ENCODE assay signal across 16 cellular contexts in genomic region chr16:4471869-4472268, GRCh38. TPM values are rescaled to one million over a fixed set of nuclear protein-coding genes. Genes with fewer than 3 reads are reported as not detected.
DNase-seq lines count a peak whose midpoint lies in the region; ATAC-seq and TF ChIP-seq lines count a peak whose summit lies in the region.
"Had no signal": no experiment of that assay in that cellular context is flagged by ENCODE, and none has a peak within 500 bp of the region (broad histone marks: within the 10 kb centered on the region; RNA-seq: fewer than 3 reads in every experiment).

No MANE protein-coding gene starts in this region.

- no peaks in the 10 kb centered on the region for H3K27me3 Mint-ChIP-seq in activated naive CD8-positive, alpha-beta T cell treated with anti-CD3 and anti-CD28 coated beads for 36 hours
- no peaks in the 10 kb centered on the region for H3K27me3 Mint-ChIP-seq in activated naive CD8-positive, alpha-beta T cell treated with anti-CD3 and anti-CD28 coated beads, Interleukin-2, amount 50 U/mL, for 24 hours
- no peaks in the 10 kb centered on the region for H3K27me3 Mint-ChIP-seq in type B pancreatic cell

- H3K4me1 ChIP-seq in HEK293 (ENCODE audit: control insufficient read depth, insufficient read depth, low read length), result no peaks in the 10 kb centered on the region
- H3K4me1 ChIP-seq: SJCRH30 had no signal

- peaks cover 1% of the 10 kb centered on the region for H3K9me3 Mint-ChIP-seq in activated naive CD8-positive, alpha-beta T cell treated with anti-CD3 and anti-CD28 coated beads for 36 hours
- H3K9me3 Mint-ChIP-seq in activated naive CD8-positive, alpha-beta T cell treated with anti-CD3 and anti-CD28 coated beads, Interleukin-2, amount 50 U/mL, for 24 hours, result no peaks in the 10 kb centered on the region
- peaks cover 3% of the 10 kb centered on the region for H3K9me3 Mint-ChIP-seq in type B pancreatic cell

- H3K27ac ChIP-seq in HEK293 (ENCODE audit: extremely low read depth, low read depth, low read length), result no peak overlapping the region
- H3K27ac ChIP-seq: C4-2B, HL-60, SJCRH30 had no signal

- peak overlapping the region; percentile 12 for H3K27ac Mint-ChIP-seq in activated naive CD8-positive, alpha-beta T cell treated with anti-CD3 and anti-CD28 coated beads for 36 hours
- no peak overlapping the region for H3K27ac Mint-ChIP-seq in activated naive CD8-positive, alpha-beta T cell treated with anti-CD3 and anti-CD28 coated beads, Interleukin-2, amount 50 U/mL, for 24 hours
- H3K27ac Mint-ChIP-seq in type B pancreatic cell, result no peak overlapping the region
- H3K27ac Mint-ChIP-seq: H9 had no signal

- no peak for DNase-seq in activated naive CD8-positive, alpha-beta T cell treated with anti-CD3 and anti-CD28 coated beads for 36 hours
- DNase-seq in activated naive CD8-positive, alpha-beta T cell treated with anti-CD3 and anti-CD28 coated beads, Interleukin-2, amount 50 U/mL, for 24 hours, result no peak
- DNase-seq in epithelial cell of esophagus (ENCODE audit: low read depth) (peak; percentile 37), type B pancreatic cell (ENCODE audit: extremely low spot score, unreplicated experiment) (no peak), NCI-H1694 (lab: John Stamatoyannopoulos, UW) (no peak), SKM-1 treated with dmso at 0.1 percent for 144 hours (lab: John Stamatoyannopoulos, UW; ENCODE audit: unreplicated experiment) (no peak)
- DNase-seq: DMS79 treated with DMSO at 0.1 percent for 48 hours, H9, NCI-H1436, NCI-H2029 treated with DMSO at 0.1 percent for 48 hours, NCI-H2171 treated with DMSO at 0.1 percent for 48 hours, NCI-H748 treated with DMSO at 0.1 percent for 48 hours, SJCRH30 had no signal

- POLR2A ChIA-PET in HEK293 (lab: Yijun Ruan, JAX), result interaction anchor here (1.0 kb wide), 1 partner anchor 14 kb away, joined by 3 read pairs; no protein-coding TSS in a partner anchor

- no peaks in the 10 kb centered on the region for H3K9me3 ChIP-seq in HEK293 (ENCODE audit: control insufficient read depth, insufficient read depth, low read depth, low read length)
- H3K9me3 ChIP-seq: SJCRH30 had no signal

- H3K4me3 ChIP-seq in HEK293 (ENCODE audit: low read depth, low read length) (no peak overlapping the region), epithelial cell of esophagus (ENCODE audit: low read length) (no peak overlapping the region)
- H3K4me3 ChIP-seq: SJCRH30 had no signal

- H3K36me3 Mint-ChIP-seq in activated naive CD8-positive, alpha-beta T cell treated with anti-CD3 and anti-CD28 coated beads for 36 hours, result peaks cover 24% of the 10 kb centered on the region
- peaks cover 10% of the 10 kb centered on the region for H3K36me3 Mint-ChIP-seq in activated naive CD8-positive, alpha-beta T cell treated with anti-CD3 and anti-CD28 coated beads, Interleukin-2, amount 50 U/mL, for 24 hours (ENCODE audit: low read depth)
- H3K36me3 Mint-ChIP-seq in type B pancreatic cell, result peaks cover 6% of the 10 kb centered on the region

- no peak for ATAC-seq in activated naive CD8-positive, alpha-beta T cell treated with anti-CD3 and anti-CD28 coated beads, Interleukin-2, amount 50 U/mL, for 24 hours

- CTCF ChIA-PET in HEK293 (lab: Yijun Ruan, JAX), result interaction anchor here (0.9 to 1.4 kb wide), 2 partner anchors 8 to 218 kb away, joined by 3 to 6 read pairs; no protein-coding TSS in a partner anchor

- H3K4me3 Mint-ChIP-seq in activated naive CD8-positive, alpha-beta T cell treated with anti-CD3 and anti-CD28 coated beads for 36 hours, result no peak overlapping the region
- H3K4me3 Mint-ChIP-seq in activated naive CD8-positive, alpha-beta T cell treated with anti-CD3 and anti-CD28 coated beads, Interleukin-2, amount 50 U/mL, for 24 hours, result no peak overlapping the region
- H3K4me3 Mint-ChIP-seq in type B pancreatic cell, result peak overlapping the region; percentile 31

- H3K36me3 ChIP-seq in HEK293 (ENCODE audit: control insufficient read depth in 2 of 2, insufficient read depth in 1 of 2, low read length in 2 of 2), result peaks cover 0 to 9% of the 10 kb centered on the region in 2 experiments; a peak in 1 of 3 replicates
- H3K36me3 ChIP-seq: SJCRH30 had no signal

- H3K4me1 Mint-ChIP-seq in activated naive CD8-positive, alpha-beta T cell treated with anti-CD3 and anti-CD28 coated beads for 36 hours, result peaks cover 18% of the 10 kb centered on the region
- H3K4me1 Mint-ChIP-seq in activated naive CD8-positive, alpha-beta T cell treated with anti-CD3 and anti-CD28 coated beads, Interleukin-2, amount 50 U/mL, for 24 hours, result peaks cover 28% of the 10 kb centered on the region
- peaks cover 18% of the 10 kb centered on the region for H3K4me1 Mint-ChIP-seq in type B pancreatic cell (ENCODE audit: unreplicated experiment)

- TF ChIP-seq CTCF in HEK293 (tag by site-specific recombination; IDR thresholded peaks at IDR 0.05), result no peak
- no peak for TF ChIP-seq CTCF in epithelial cell of esophagus (IDR thresholded peaks at IDR 0.05; ENCODE audit: insufficient read depth, low read depth, low read length, missing control alignments)
- TF ChIP-seq CTCF in type B pancreatic cell (conservative IDR thresholded peaks at IDR 0.05), result no peak

TF ChIP-seq in HEK293, 187 proteins besides CTCF, POLR2A, EP300 and RAD21:
- TF ChIP-seq ZSCAN5A (tag by site-specific recombination; IDR thresholded peaks at IDR 0.05) (no peak), ZNF146 (tag by site-specific recombination; IDR thresholded peaks at IDR 0.05) (peak; percentile 72), ZNF121 (tag by site-specific recombination; IDR thresholded peaks at IDR 0.05) (peak; percentile 74)
TF ChIP-seq in HEK293: peak in this region for 2.

RNA-seq across cellular contexts. Expression of gene NMRAL1, which starts 2.6 kb away (rescaled TPM):
- total RNA-seq in activated naive CD8-positive, alpha-beta T cell treated with anti-CD3 and anti-CD28 coated beads for 36 hours, result 10 to 100 TPM; 62.5 to 64.4 TPM
- 48.3 and 49.1 TPM in 2 replicates for total RNA-seq in type B pancreatic cell (ENCODE audit: low replicate concordance)

RNA-seq across cellular contexts. Expression of gene HMOX2, which starts 4.3 kb away (rescaled TPM):
- total RNA-seq in activated naive CD8-positive, alpha-beta T cell treated with anti-CD3 and anti-CD28 coated beads for 36 hours, result 10 to 100 TPM; 84.4 to 88.4 TPM
- 37.8 and 46.2 TPM in 2 replicates for total RNA-seq in type B pancreatic cell (ENCODE audit: low replicate concordance)

RNA-seq across cellular contexts. Expression of gene DNAJA3, which starts 46.2 kb away (rescaled TPM):
- 100 to 1,000 TPM; 103 to 107 TPM for total RNA-seq in activated naive CD8-positive, alpha-beta T cell treated with anti-CD3 and anti-CD28 coated beads for 36 hours
- 43.9 and 46.5 TPM in 2 replicates for total RNA-seq in type B pancreatic cell (ENCODE audit: low replicate concordance)

RNA-seq across cellular contexts. Expression of gene CORO7, which starts 55.5 kb away (rescaled TPM):
- total RNA-seq in activated naive CD8-positive, alpha-beta T cell treated with anti-CD3 and anti-CD28 coated beads for 36 hours, result 10 to 100 TPM; 66.2 to 73.1 TPM
- 32.3 and 41.4 TPM in 2 replicates for total RNA-seq in type B pancreatic cell (ENCODE audit: low replicate concordance)
